Comparison of ENCODE assay signal across 41 cellular contexts in genomic region chr12:157644-158043, GRCh38. TPM values are rescaled to one million over a fixed set of nuclear protein-coding genes. Genes with fewer than 3 reads are reported as not detected.
"Had no signal": no experiment of that assay in that cellular context is flagged by ENCODE, and none has a peak within 500 bp of the region (broad histone marks: within the 10 kb centered on the region; RNA-seq: fewer than 3 reads in every experiment).

No MANE protein-coding gene starts in this region.

- H3K4me2 ChIP-seq: KMS-11 had no signal

- H3K9ac ChIP-seq: KMS-11 had no signal

- H3K9me3 ChIP-seq: MG63 had no signal

- H3K36me3 ChIP-seq: MG63 had no signal

- DNase-seq: Karpas-422, Kasumi-1, MG63, MM.1S, MV-4-11, NCI-H1048, NCI-H1092, NCI-H1092 treated with DMSO at 0.1 percent for 48 hours, NCI-H1105, NCI-H1105 treated with DMSO at 0.1 percent for 48 hours, NCI-H1417, NCI-H1417 treated with DMSO at 0.1 percent for 48 hours, NCI-H1436, NCI-H1436 treated with DMSO at 0.1 percent for 48 hours, NCI-H146, NCI-H1694, NCI-H1694 treated with DMSO at 0.1 percent for 48 hours, NCI-H187, NCI-H187 treated with DMSO at 0.1 percent for 48 hours, NCI-H1930, NCI-H2029, NCI-H2029 treated with DMSO at 0.1 percent for 48 hours, NCI-H2081, NCI-H2081 treated with DMSO at 0.1 percent for 48 hours, NCI-H2107, NCI-H2171, NCI-H2171 treated with DMSO at 0.1 percent for 48 hours, NCI-H2227 treated with DMSO at 0.1 percent for 48 hours, NCI-H226, NCI-H345, NCI-H446, NCI-H446 treated with DMSO at 0.1 percent for 48 hours, NCI-H510A, NCI-H510A treated with DMSO at 0.1 percent for 48 hours, NCI-H524, NCI-H524 treated with DMSO at 0.1 percent for 48 hours had no signal

- H3K27ac ChIP-seq: KMS-11 had no signal

- H3K4me3 ChIP-seq: MG63 had no signal

RNA-seq across cellular contexts. Expression of gene SLC6A12, which starts 56.3 kb away (rescaled TPM):
- total RNA-seq: LHCN-M2, M059J, MCF 10A, NCI-H460 had no signal
